29 cellular contexts compared by ENCODE assay signal in genomic region chr1:200550367-200550766, GRCh38.
DNase-seq lines count a peak whose midpoint lies in the region; ATAC-seq and TF ChIP-seq lines count a peak whose summit lies in the region.
"Had no signal": no experiment of that assay in that cellular context is flagged by ENCODE, and none has a peak within 500 bp of the region (broad histone marks: within the 10 kb centered on the region; RNA-seq: fewer than 3 reads in every experiment).

No MANE protein-coding gene starts in this region.

- TF ChIP-seq POLR2A in HCT116 (IDR thresholded peaks at IDR 0.05; ENCODE audit: borderline replicate concordance, extremely low read depth, insufficient read depth, insufficient read length): no peak

- H3K27me3 ChIP-seq in HCT116 (ENCODE audit: insufficient read depth, low read length) (no peaks in the 10 kb centered on the region), foreskin keratinocyte (peaks cover 2% of the 10 kb centered on the region)
- H3K27me3 ChIP-seq: esophagus squamous epithelium, gastrocnemius medialis, hepatocyte, transverse colon had no signal

- no TSS peak for BruUV-seq in HCT116 (replicated peaks; lab: Mats Ljungman, UMichigan)

- no peaks in the 10 kb centered on the region for H3K79me2 ChIP-seq in HCT116 (ENCODE audit: insufficient read depth, low read length)
- H3K79me2 ChIP-seq: hepatocyte had no signal

- intact Hi-C loops in HCT116 (cut with micrococcal nuclease): loop anchor here (10.0 kb wide), 1 partner anchor 494 kb away; no protein-coding TSS in a partner anchor

- H2AFZ ChIP-seq in HCT116 (ENCODE audit: low read depth, low read length, poor library complexity, severe bottlenecking): no peak overlapping the region
- H2AFZ ChIP-seq: hepatocyte had no signal

- H3K9me3 ChIP-seq in HCT116 (ENCODE audit: control insufficient read depth in 1 of 2, insufficient read depth in 1 of 2, low read depth in 1 of 2, low read length in 2 of 2): no peaks in the 10 kb centered on the region
- H3K9me3 ChIP-seq: esophagus squamous epithelium, gastrocnemius medialis, SK-N-SH, transverse colon had no signal

- RAD21 ChIA-PET in HCT116 (lab: Charles Lee; ENCODE audit: low non-redundant PET in 1 of 2, low total read pairs in 2 of 2, uncharacterized antibody in 2 of 2, unreplicated experiment in 2 of 2): no interaction called here

- peak; percentile 18 for DNase-seq in A172 (ENCODE audit: low spot score)
- no peak for DNase-seq in HCT116 (ENCODE audit: low read depth, low spot score)
- DNase-seq in RWPE1 (ENCODE audit: low spot score): peak; percentile 79
- peak; percentile 40 to 71 for DNase-seq in foreskin keratinocyte
- no peak for DNase-seq in effector CD4-positive, alpha-beta T cell
- DNase-seq in NCI-H2029 (lab: John Stamatoyannopoulos, UW): no peak
- DNase-seq: 8988T; activated CD4-positive, alpha-beta T cell treated with anti-CD3 and anti-CD28 coated beads, Interleukin-2, amount 50 U/mL, for 4 hours; activated CD8-positive, alpha-beta memory T cell treated with anti-CD3 and anti-CD28 coated beads, Interleukin-2, amount 10 ng/mL, durations not matched to agents 7 days and 5 days; activated gamma-delta T cell treated with Interleukin-2 at 50 U/mL for 16 hours; activated T-cell treated with anti-CD3 and anti-CD28 coated beads, Interleukin-2, amount 50 U/mL, for 48 hours; AML-193; caudate nucleus; CD4-positive, alpha-beta T cell; DND-41; endodermal cell; esophagus squamous epithelium; gastrocnemius medialis; mesendoderm; NCI-H1092; NCI-H1694; NCI-H446 treated with DMSO at 0.1 percent for 48 hours; SK-N-SH; transverse colon had no signal

- TF ChIP-seq CTCF in HCT116 (IDR thresholded peaks at IDR 0.05 in 2 of 3, conservative IDR thresholded peaks at IDR 0.05 in 1 of 3; ENCODE audit: borderline replicate concordance in 1 of 3, insufficient read depth in 1 of 3, low read depth in 2 of 3, low read length in 2 of 3): no peak
- no peak for TF ChIP-seq CTCF in RWPE1 (conservative IDR thresholded peaks at IDR 0.05; ENCODE audit: low read depth)
- no peak for TF ChIP-seq CTCF in foreskin keratinocyte (conservative IDR thresholded peaks at IDR 0.05)

- POLR2A ChIA-PET in HCT116 (lab: Charles Lee): no interaction called here
- POLR2A ChIA-PET in RWPE1 (lab: Yijun Ruan, JAX; ENCODE audit: low non-redundant PET): interaction anchor here (0.9 kb wide), 1 partner anchor 12 kb away, joined by 3 read pairs; no protein-coding TSS in a partner anchor

- CTCF ChIA-PET in HCT116 (lab: Charles Lee): interaction anchor here (0.9 to 1.0 kb wide), 2 partner anchors 8 to 15 kb away, joined by 8 read pairs; no protein-coding TSS in a partner anchor
- CTCF ChIA-PET in RWPE1 (lab: Yijun Ruan, JAX): interaction anchor here (0.6 to 0.9 kb wide), 3 partner anchors 15 to 144 kb away, joined by 4 to 6 read pairs (median 4); no protein-coding TSS in a partner anchor

- no peak overlapping the region for H3K9ac ChIP-seq in HCT116 (ENCODE audit: low read length)
- H3K9ac ChIP-seq: SK-N-SH had no signal

- H3K27ac ChIP-seq in HCT116 (ENCODE audit: low read depth, low read length) (no peak overlapping the region), RWPE1 (no peak overlapping the region), foreskin keratinocyte (no peak overlapping the region)
- H3K27ac ChIP-seq: esophagus squamous epithelium, gastrocnemius medialis, hepatocyte, transverse colon had no signal

- no peaks in the 10 kb centered on the region for H4K20me1 ChIP-seq in HCT116 (ENCODE audit: insufficient read depth)

- ATAC-seq in HCT116 (no peak), foreskin keratinocyte (peak; percentile 73), HG02938 (IDR thresholded peaks at IDR 0.05; ENCODE audit: unreplicated experiment) (no peak), HG03432 (IDR thresholded peaks at IDR 0.05; ENCODE audit: unreplicated experiment) (no peak)
- ATAC-seq: activated CD8-positive, alpha-beta memory T cell treated with anti-CD3 and anti-CD28 coated beads, Interleukin-2, amount 10 ng/mL, durations not matched to agents 7 days and 5 days; gastrocnemius medialis; left lobe of liver; stimulated activated effector memory CD8-positive, alpha-beta T cell treated with anti-CD3 and anti-CD28 coated beads, Interleukin-12 subunit alpha, Interleukin-12 subunit beta, amount 100 ng/mL, for 72 hours had no signal

- peaks cover 0 to 3% of the 10 kb centered on the region in 2 experiments; a peak in 1 of 4 replicates for H3K36me3 ChIP-seq in HCT116 (ENCODE audit: control insufficient read depth in 1 of 2, insufficient read depth in 2 of 2, low read length in 2 of 2)
- H3K36me3 ChIP-seq: esophagus squamous epithelium, gastrocnemius medialis, transverse colon had no signal

- H3K4me2 ChIP-seq in HCT116 (ENCODE audit: low read length): no peak overlapping the region
- H3K4me2 ChIP-seq: hepatocyte, SK-N-SH had no signal

- no peak for TF ChIP-seq RAD21 in HCT116 (IDR thresholded peaks at IDR 0.05; ENCODE audit: low read depth)

- H3K4me3 ChIP-seq in HCT116 (replicated peaks in 1 of 2; ENCODE audit: low read depth in 1 of 2, low read length in 2 of 2): no peak overlapping the region
- H3K4me3 ChIP-seq: esophagus squamous epithelium, gastrocnemius medialis, hepatocyte, transverse colon had no signal

- H3K4me1 ChIP-seq in HCT116 (ENCODE audit: control insufficient read depth in 1 of 2, insufficient read depth in 2 of 2, low read length in 2 of 2) (peaks cover 0 to 10% of the 10 kb centered on the region in 2 experiments; a peak in 1 of 4 replicates), foreskin keratinocyte (peaks cover 14% of the 10 kb centered on the region)
- H3K4me1 ChIP-seq: esophagus squamous epithelium, gastrocnemius medialis had no signal

- H3K9me2 ChIP-seq in HCT116 (ENCODE audit: insufficient read depth): no peaks in the 10 kb centered on the region
- H3K9me2 ChIP-seq: SK-N-SH had no signal

TF ChIP-seq in HCT116, 20 proteins besides CTCF, POLR2A, EP300 and RAD21:
- TF ChIP-seq SP1 (IDR thresholded peaks at IDR 0.05; ENCODE audit: low read depth) (no peak), FOSL1 (IDR thresholded peaks at IDR 0.05; ENCODE audit: low read depth) (0 out of 2 replicates have a peak, but pooled peaks have one; percentile 22)

Comparison
In these comparisons a context has a peak if more than half of its experiments do, and no peak if none do; other contexts are left out.
1. DNase-seq: peak in A172 (single experiment), RWPE1 (single experiment) and foreskin keratinocyte (2 of 2); none in HCT116 (single experiment), effector CD4-positive, alpha-beta T cell (single experiment) and NCI-H2029 (single experiment).